In genomic region chr19:31154021-31154420, GRCh38 we compare ENCODE assay signal across 22 cellular contexts.
A peak's percentile ranks its signal among the peaks of the same experiment; 100 is the strongest.
DNase-seq lines count a peak whose midpoint lies in the region; ATAC-seq and TF ChIP-seq lines count a peak whose summit lies in the region.
"Had no signal": no experiment of that assay in that cellular context is flagged by ENCODE, and none has a peak within 500 bp of the region (broad histone marks: within the 10 kb centered on the region; RNA-seq: fewer than 3 reads in every experiment).

No MANE protein-coding gene starts in this region.

- H3K4me1 Mint-ChIP-seq in endodermal cell: no peaks in the 10 kb centered on the region
- H3K4me1 Mint-ChIP-seq: activated naive CD4-positive, alpha-beta T cell treated with anti-CD3 and anti-CD28 coated beads, Interleukin-2, amount 50 U/mL, for 24 hours; IgD-negative memory B cell; natural killer cell; WTC11 had no signal

- H3K9me3 ChIP-seq in SJSA1 (replicated peaks) (no peaks in the 10 kb centered on the region; the same call in 1 of the 2 replicates), vagina (no peaks in the 10 kb centered on the region), endodermal cell (ENCODE audit: control insufficient read depth, low read length) (peaks cover 8% of the 10 kb centered on the region)

- ATAC-seq in GM18858 (IDR thresholded peaks at IDR 0.05; ENCODE audit: unreplicated experiment): no peak
- no peak for ATAC-seq in HG02852 (IDR thresholded peaks at IDR 0.05; ENCODE audit: unreplicated experiment)
- ATAC-seq: activated CD8-positive, alpha-beta T cell treated with anti-CD3 and anti-CD28 coated beads for 36 hours; natural killer cell; WTC11 had no signal

- no peak overlapping the region for H3K4me3 ChIP-seq in SJSA1
- no peak overlapping the region for H3K4me3 ChIP-seq in vagina
- no peak overlapping the region for H3K4me3 ChIP-seq in endodermal cell (ENCODE audit: low read length)
- H3K4me3 ChIP-seq: dorsolateral prefrontal cortex, hepatocyte, skin epidermis had no signal

- H3K4me3 Mint-ChIP-seq in endodermal cell: no peak overlapping the region
- H3K4me3 Mint-ChIP-seq: activated CD8-positive, alpha-beta T cell treated with anti-CD3 and anti-CD28 coated beads for 36 hours; activated naive CD4-positive, alpha-beta T cell treated with anti-CD3 and anti-CD28 coated beads, Interleukin-2, amount 50 U/mL, for 24 hours; activated T-cell treated with anti-CD3 and anti-CD28 coated beads, Interleukin-2, amount 50 U/mL, for 24 hours; IgD-negative memory B cell; natural killer cell; WTC11 had no signal

- no peak for TF ChIP-seq POLR2A in vagina (IDR thresholded peaks at IDR 0.05)

- intact Hi-C loops in vagina (cut with DNase I): no loop called here

- H3K36me3 ChIP-seq in SJSA1: no peaks in the 10 kb centered on the region
- H3K36me3 ChIP-seq in vagina: no peaks in the 10 kb centered on the region
- no peaks in the 10 kb centered on the region for H3K36me3 ChIP-seq in endodermal cell (ENCODE audit: control insufficient read depth, insufficient read depth, low read length)

- no peaks in the 10 kb centered on the region for H3K36me3 Mint-ChIP-seq in endodermal cell (ENCODE audit: low read depth)
- H3K36me3 Mint-ChIP-seq: activated naive CD4-positive, alpha-beta T cell treated with anti-CD3 and anti-CD28 coated beads, Interleukin-2, amount 50 U/mL, for 24 hours; IgD-negative memory B cell; natural killer cell; WTC11 had no signal

- H3K27ac Mint-ChIP-seq in endodermal cell: no peak overlapping the region
- H3K27ac Mint-ChIP-seq: activated CD8-positive, alpha-beta T cell treated with anti-CD3 and anti-CD28 coated beads for 36 hours; activated naive CD4-positive, alpha-beta T cell treated with anti-CD3 and anti-CD28 coated beads, Interleukin-2, amount 50 U/mL, for 24 hours; activated T-cell treated with anti-CD3 and anti-CD28 coated beads, Interleukin-2, amount 50 U/mL, for 24 hours; IgD-negative memory B cell; natural killer cell; WTC11 had no signal

- DNase-seq in HCEC 1CT (peak; percentile 39), SJSA1 (ENCODE audit: low read depth in 1 of 2, low spot score in 2 of 2) (peak; percentile 89 to 90), fibroblast of gingiva (ENCODE audit: low read depth) (peak; percentile 8), vagina (ENCODE audit: extremely low spot score in 2 of 2) (no peak), endodermal cell (no peak)
- DNase-seq: activated CD8-positive, alpha-beta T cell treated with anti-CD3 and anti-CD28 coated beads for 36 hours; activated T-cell treated with anti-CD3 and anti-CD28 coated beads, Interleukin-2, amount 50 U/mL, for 24 hours; dorsolateral prefrontal cortex; islet precursor cell; natural killer cell; NCI-H2029; NCI-H510A treated with DMSO at 0.1 percent for 48 hours; Right ventricle myocardium superior; stimulated activated CD4-positive, alpha-beta T cell treated with anti-CD3 and anti-CD28 coated beads, Interleukin-4, amount 100 ng/mL, for 1 hour; T-helper 2 cell had no signal

- H3K9me3 Mint-ChIP-seq in endodermal cell: peaks cover 9% of the 10 kb centered on the region
- H3K9me3 Mint-ChIP-seq: activated CD8-positive, alpha-beta T cell treated with anti-CD3 and anti-CD28 coated beads for 36 hours; activated naive CD4-positive, alpha-beta T cell treated with anti-CD3 and anti-CD28 coated beads, Interleukin-2, amount 50 U/mL, for 24 hours; activated T-cell treated with anti-CD3 and anti-CD28 coated beads, Interleukin-2, amount 50 U/mL, for 24 hours; natural killer cell had no signal

- H3K27me3 Mint-ChIP-seq in endodermal cell (ENCODE audit: insufficient read depth): peaks cover 3% of the 10 kb centered on the region
- H3K27me3 Mint-ChIP-seq: activated CD8-positive, alpha-beta T cell treated with anti-CD3 and anti-CD28 coated beads for 36 hours; activated naive CD4-positive, alpha-beta T cell treated with anti-CD3 and anti-CD28 coated beads, Interleukin-2, amount 50 U/mL, for 24 hours; IgD-negative memory B cell had no signal

- WGBS in endodermal cell (ENCODE audit: insufficient coverage in 1 of 2, insufficient read length in 1 of 2), 2 experiments: 88 to 89% methylated on average over 1 of the region's 1 CpG

- TF ChIP-seq CTCF in vagina (IDR thresholded peaks at IDR 0.05) (no peak), endodermal cell (conservative IDR thresholded peaks at IDR 0.05) (no peak)

- H3K27ac ChIP-seq in SJSA1 (peak overlapping the region; percentile 76), vagina (no peak overlapping the region), endodermal cell (ENCODE audit: low read depth, low read length) (no peak overlapping the region)
- H3K27ac ChIP-seq: dorsolateral prefrontal cortex, hepatocyte, skin epidermis had no signal

- peaks cover 58% of the 10 kb centered on the region for H3K4me1 ChIP-seq in SJSA1 (replicated peaks)
- no peaks in the 10 kb centered on the region for H3K4me1 ChIP-seq in vagina
- H3K4me1 ChIP-seq in endodermal cell (ENCODE audit: control insufficient read depth, insufficient read depth, low read length): no peaks in the 10 kb centered on the region

- H3K27me3 ChIP-seq in SJSA1 (replicated peaks): no peaks in the 10 kb centered on the region
- no peaks in the 10 kb centered on the region for H3K27me3 ChIP-seq in vagina
- no peaks in the 10 kb centered on the region for H3K27me3 ChIP-seq in endodermal cell (ENCODE audit: control insufficient read depth, insufficient read depth, low read length, poor library complexity, severe bottlenecking)
- H3K27me3 ChIP-seq: hepatocyte had no signal

- no peak overlapping the region for H3K9ac ChIP-seq in endodermal cell (ENCODE audit: extremely low read depth, low read length, poor library complexity, severe bottlenecking)

Comparison
In these comparisons a context has a peak if more than half of its experiments do, and no peak if none do; other contexts are left out.
1. DNase-seq: peak in HCEC 1CT (single experiment), SJSA1 (2 of 2) and fibroblast of gingiva (single experiment); none in vagina (0 of 2) and endodermal cell (single experiment).